ENCODE assay signal across 8 cellular contexts in the genomic region with DNA sequence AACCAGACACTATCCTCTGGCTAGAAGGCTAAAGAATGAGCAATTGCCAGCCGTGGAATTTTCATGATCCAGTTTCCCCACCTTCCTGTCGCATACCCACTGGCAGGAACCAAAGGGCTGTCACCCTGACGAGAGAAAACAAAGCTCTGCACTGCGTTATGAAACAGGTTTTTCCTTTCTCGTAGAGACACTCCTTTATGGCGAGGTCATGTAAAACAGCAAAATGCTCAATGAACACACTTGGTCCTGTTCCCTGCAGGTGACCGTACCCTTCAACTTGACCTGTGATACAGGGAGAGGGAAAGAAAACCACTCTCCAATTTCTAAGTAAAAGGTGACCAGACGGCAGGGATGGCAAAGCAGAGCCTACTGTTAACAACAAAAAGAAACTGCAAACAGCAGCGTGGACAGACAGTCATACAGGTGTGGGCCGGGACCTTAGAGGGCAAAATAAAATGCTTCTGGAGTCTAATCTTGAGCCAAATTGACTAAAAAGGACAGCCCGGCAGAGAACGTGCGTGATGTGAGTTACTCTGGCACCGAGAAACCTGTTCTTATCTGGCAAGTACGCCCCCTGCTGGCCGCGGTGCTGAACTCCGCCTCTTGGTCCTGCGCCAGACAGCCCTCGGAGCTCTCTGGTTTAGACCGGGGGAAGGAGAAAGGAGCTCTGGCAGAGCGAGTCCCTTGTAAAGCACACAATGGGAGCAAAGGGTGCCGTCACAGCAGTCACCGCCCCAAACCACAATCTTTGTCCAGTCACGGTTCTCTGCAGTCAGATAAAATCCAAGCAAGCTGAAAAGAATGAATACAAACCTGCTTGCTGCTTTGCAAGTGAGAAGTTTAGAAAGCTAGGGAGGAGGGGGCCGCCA.
DNase-seq lines count a peak whose midpoint lies in the region; ATAC-seq and TF ChIP-seq lines count a peak whose summit lies in the region.

No MANE protein-coding gene starts in this region.

- H3K4me3 Mint-ChIP-seq in activated CD8-positive, alpha-beta memory T cell treated with anti-CD3 and anti-CD28 coated beads, Interleukin-2, amount 10 ng/mL, durations not matched to agents 7 days and 5 days: peak overlapping the region; percentile 67
- H3K4me3 Mint-ChIP-seq in endothelial cell (ENCODE audit: unreplicated experiment): no peak overlapping the region

- peaks cover 19% of the 10 kb centered on the region for H3K4me1 Mint-ChIP-seq in activated CD8-positive, alpha-beta memory T cell treated with anti-CD3 and anti-CD28 coated beads, Interleukin-2, amount 10 ng/mL, durations not matched to agents 7 days and 5 days
- peaks cover 26% of the 10 kb centered on the region for H3K4me1 Mint-ChIP-seq in endothelial cell (ENCODE audit: unreplicated experiment)

- peak; percentile 98 for TF ChIP-seq CTCF in endothelial cell (IDR thresholded peaks at IDR 0.05; ENCODE audit: unreplicated experiment)

- H3K36me3 Mint-ChIP-seq in activated CD8-positive, alpha-beta memory T cell treated with anti-CD3 and anti-CD28 coated beads, Interleukin-2, amount 10 ng/mL, durations not matched to agents 7 days and 5 days: no peaks in the 10 kb centered on the region
- no peaks in the 10 kb centered on the region for H3K36me3 Mint-ChIP-seq in endothelial cell (ENCODE audit: low read depth, unreplicated experiment)

- H3K27ac Mint-ChIP-seq in activated CD8-positive, alpha-beta memory T cell treated with anti-CD3 and anti-CD28 coated beads, Interleukin-2, amount 10 ng/mL, durations not matched to agents 7 days and 5 days: peak overlapping the region; percentile 20
- peak overlapping the region; percentile 59 for H3K27ac Mint-ChIP-seq in endothelial cell (ENCODE audit: unreplicated experiment)

- H3K9me3 Mint-ChIP-seq in activated CD8-positive, alpha-beta memory T cell treated with anti-CD3 and anti-CD28 coated beads, Interleukin-2, amount 10 ng/mL, durations not matched to agents 7 days and 5 days (ENCODE audit: low read depth): no peaks in the 10 kb centered on the region
- H3K9me3 Mint-ChIP-seq in endothelial cell (ENCODE audit: unreplicated experiment): no peaks in the 10 kb centered on the region

- peaks cover 44% of the 10 kb centered on the region for H3K27me3 Mint-ChIP-seq in activated CD8-positive, alpha-beta memory T cell treated with anti-CD3 and anti-CD28 coated beads, Interleukin-2, amount 10 ng/mL, durations not matched to agents 7 days and 5 days
- peaks cover 2% of the 10 kb centered on the region for H3K27me3 Mint-ChIP-seq in endothelial cell (ENCODE audit: unreplicated experiment)

- CTCF ChIA-PET in activated CD8-positive, alpha-beta memory T cell treated with anti-CD3 and anti-CD28 coated beads, Interleukin-2, amount 10 ng/mL, durations not matched to agents 7 days and 5 days (lab: Charles Lee): interaction anchor here (0.6 to 3.8 kb wide), 27 partner anchors 8 to 326 kb away, joined by 3 to 23 read pairs (median 4); no protein-coding TSS in a partner anchor

- ATAC-seq in GM21360 (IDR thresholded peaks at IDR 0.05; ENCODE audit: unreplicated experiment): peak; percentile 54
- ATAC-seq in activated CD8-positive, alpha-beta memory T cell treated with anti-CD3 and anti-CD28 coated beads, Interleukin-2, amount 10 ng/mL, durations not matched to agents 7 days and 5 days: peak; percentile 88

- peak; percentile 62 for DNase-seq in COLO829 (ENCODE audit: low spot score)
- peak; percentile 82 for DNase-seq in HS-5 (ENCODE audit: low read depth)
- peak; percentile 14 for DNase-seq in NK-92 (lab: John Stamatoyannopoulos, UW; ENCODE audit: unreplicated experiment)
- DNase-seq in activated CD8-positive, alpha-beta memory T cell treated with anti-CD3 and anti-CD28 coated beads, Interleukin-2, amount 10 ng/mL, durations not matched to agents 7 days and 5 days: peak; percentile 91
- peak; percentile 95 for DNase-seq in endothelial cell (ENCODE audit: low spot score)
- DNase-seq in midbrain (lab: John Stamatoyannopoulos, UW): peak; percentile 91
- DNase-seq in stimulated activated CD8-positive, alpha-beta memory T cell treated with anti-CD3 and anti-CD28 coated beads, Interleukin-15, amount 100 ng/mL, for 4 hours (ENCODE audit: low read depth in 2 of 2): peak; percentile 54 to 64

Comparison
In these comparisons a context has a peak if more than half of its experiments do, and no peak if none do; other contexts are left out.
1. Peak in every context shown above with its lines: DNase-seq and ATAC-seq.
2. DNase-seq: peak in every context shown above with its lines; median percentile 95 in endothelial cell; 91 in activated CD8-positive, alpha-beta memory T cell treated with anti-CD3 and anti-CD28 coated beads, Interleukin-2, amount 10 ng/mL, durations not matched to agents 7 days and 5 days; 91 in midbrain; 82 in HS-5; 62 in COLO829; 59 in stimulated activated CD8-positive, alpha-beta memory T cell treated with anti-CD3 and anti-CD28 coated beads, Interleukin-15, amount 100 ng/mL, for 4 hours; 14 in NK-92.